1 cellular context compared by ENCODE assay signal in the genomic region with DNA sequence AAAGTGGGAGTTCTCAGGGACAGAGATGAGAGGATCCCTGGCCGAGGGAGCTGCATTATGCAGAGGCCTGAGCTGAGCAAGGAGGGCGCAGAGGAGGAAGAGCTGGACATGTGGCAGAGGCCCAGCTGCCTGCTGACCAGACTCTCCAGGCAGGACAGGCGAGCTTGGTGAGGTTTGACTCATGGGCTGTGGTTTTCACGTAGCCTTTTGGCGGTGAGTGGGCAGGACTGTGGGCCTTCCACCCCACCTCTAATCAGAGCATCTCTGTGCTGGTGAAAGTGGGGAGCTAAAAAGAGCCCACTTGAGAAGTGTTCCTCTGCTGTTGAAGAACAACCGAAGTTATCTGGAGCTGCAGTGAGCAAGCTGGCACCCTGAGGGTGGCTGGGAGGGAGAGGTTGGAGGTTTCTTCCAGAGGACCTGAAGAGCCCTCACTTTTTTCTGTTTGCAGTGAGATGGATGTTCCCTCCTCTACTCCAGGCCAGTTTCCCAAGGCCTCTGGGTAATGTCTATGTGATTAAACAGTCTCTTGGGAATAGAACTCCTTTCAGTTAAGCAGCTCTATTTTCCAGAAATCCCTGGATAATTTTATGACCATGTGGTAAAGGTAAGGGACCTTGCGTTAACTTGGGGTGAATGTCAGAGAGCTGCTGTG.
TF ChIP-seq lines count a peak whose summit lies in the region.

No MANE protein-coding gene starts in this region.

TF ChIP-seq in IMR-90, 13 proteins besides CTCF, POLR2A, EP300 and RAD21 (continued from another document):
- TF ChIP-seq FOS (IDR thresholded peaks at IDR 0.05; ENCODE audit: low read depth, low read length) (peak; percentile 60; the same call in 1 of the 2 replicates), SMC3 (IDR thresholded peaks at IDR 0.05; ENCODE audit: low read depth, low read length) (peak; percentile 12; the same call in 1 of the 2 replicates)
